1 cellular context compared by ENCODE assay signal in genomic region chr15:36359286-36359685, GRCh38.
TF ChIP-seq lines count a peak whose summit lies in the region.

No MANE protein-coding gene starts in this region.

TF ChIP-seq in GM23338, 12 proteins besides CTCF, POLR2A, EP300 and RAD21 (continued from another document):
- TF ChIP-seq REST (IDR thresholded peaks at IDR 0.05; ENCODE audit: unreplicated experiment), result no peak
- no peak for TF ChIP-seq ZNF331 (CRISPR knock-in tag; IDR thresholded peaks at IDR 0.05; ENCODE audit: low read depth)
- TF ChIP-seq POLR2AphosphoS5 (IDR thresholded peaks at IDR 0.05; ENCODE audit: low read depth), result no peak
- no peak for TF ChIP-seq ZNF114 (CRISPR knock-in tag; IDR thresholded peaks at IDR 0.05)
- TF ChIP-seq JUNB (IDR thresholded peaks at IDR 0.05; ENCODE audit: unreplicated experiment), result no peak
- TF ChIP-seq, protein P1, sequence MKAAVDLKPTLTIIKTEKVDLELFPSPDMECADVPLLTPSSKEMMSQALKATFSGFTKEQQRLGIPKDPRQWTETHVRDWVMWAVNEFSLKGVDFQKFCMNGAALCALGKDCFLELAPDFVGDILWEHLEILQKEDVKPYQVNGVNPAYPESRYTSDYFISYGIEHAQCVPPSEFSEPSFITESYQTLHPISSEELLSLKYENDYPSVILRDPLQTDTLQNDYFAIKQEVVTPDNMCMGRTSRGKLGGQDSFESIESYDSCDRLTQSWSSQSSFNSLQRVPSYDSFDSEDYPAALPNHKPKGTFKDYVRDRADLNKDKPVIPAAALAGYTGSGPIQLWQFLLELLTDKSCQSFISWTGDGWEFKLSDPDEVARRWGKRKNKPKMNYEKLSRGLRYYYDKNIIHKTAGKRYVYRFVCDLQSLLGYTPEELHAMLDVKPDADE (IDR thresholded peaks at IDR 0.05), result no peak
- TF ChIP-seq EZH2phosphoT487 (IDR thresholded peaks at IDR 0.05; ENCODE audit: unreplicated experiment), result no peak
- no peak for TF ChIP-seq EZH2 (IDR thresholded peaks at IDR 0.05; ENCODE audit: low read depth, unreplicated experiment)
TF ChIP-seq in GM23338: peak in this region for 0.
